ENCODE assay signal across 37 cellular contexts in the genomic region with DNA sequence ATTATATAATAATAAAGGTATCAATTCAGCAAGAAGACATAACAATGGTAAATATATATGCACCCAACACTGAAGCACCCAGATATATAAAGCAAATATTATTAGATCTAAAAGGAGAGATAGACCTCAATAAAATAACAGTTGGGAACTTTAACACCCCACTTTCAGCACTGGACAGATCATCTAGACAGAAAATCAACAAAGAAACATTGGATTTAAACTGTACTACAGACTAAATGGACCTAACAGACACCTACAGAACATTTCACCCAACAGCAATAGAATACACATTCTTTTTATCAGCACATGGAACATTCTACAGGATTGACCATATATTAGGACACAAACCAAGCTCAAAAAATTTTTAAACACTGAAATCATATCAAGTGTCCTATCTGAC.
"Had no signal": no experiment of that assay in that cellular context is flagged by ENCODE, and none has a peak within 500 bp of the region (broad histone marks: within the 10 kb centered on the region; RNA-seq: fewer than 3 reads in every experiment).

No MANE protein-coding gene starts in this region.

- H3K4me3 ChIP-seq: ascending aorta, cardiac muscle cell had no signal

- DNase-seq: activated B cell treated with CpG ODN at 0.5 μM for 24 hours; activated CD4-positive, alpha-beta memory T cell treated with anti-CD3 and anti-CD28 coated beads for 36 hours; activated CD4-positive, alpha-beta T cell treated with anti-CD3 and anti-CD28 coated beads for 4 hours; activated CD4-positive, alpha-beta T cell treated with anti-CD3 and anti-CD28 coated beads, Interleukin-2, amount 10 ng/mL, durations not matched to agents 24 days and 14 days; activated CD4-positive, alpha-beta T cell treated with anti-CD3 and anti-CD28 coated beads, Interleukin-2, amount 50 U/mL, for 1 hour; activated CD4-positive, alpha-beta T cell treated with anti-CD3 and anti-CD28 coated beads, Interleukin-2, amount 50 U/mL, for 4 hours; activated CD4-positive, CD25-positive, alpha-beta regulatory T cell treated with anti-CD3 and anti-CD28 coated beads, Interleukin-2, amount 50 U/mL, for 72 hours; activated CD8-positive, alpha-beta memory T cell treated with anti-CD3 and anti-CD28 coated beads, Interleukin-2, amount 50 U/mL, for 4 hours; activated CD8-positive, alpha-beta T cell treated with anti-CD3 and anti-CD28 coated beads for 36 hours; activated effector memory CD4-positive, alpha-beta T cell treated with Interleukin-2 at 50 U/mL for 16 hours; activated gamma-delta T cell; activated naive CD4-positive, alpha-beta T cell treated with anti-CD3 and anti-CD28 coated beads, Interleukin-2, amount 10 ng/mL, durations not matched to agents 7 days and 5 days; activated naive CD4-positive, alpha-beta T cell treated with Interleukin-2 at 50 U/mL for 16 hours; activated naive CD8-positive, alpha-beta T cell treated with anti-CD3 and anti-CD28 coated beads, Interleukin-2, amount 10 ng/mL, durations not matched to agents 7 days and 5 days; activated naive CD8-positive, alpha-beta T cell treated with anti-CD3 and anti-CD28 coated beads, Interleukin-2, amount 50 U/mL, for 24 hours; activated T-cell treated with anti-CD3 and anti-CD28 coated beads for 4 hours; activated T-cell treated with anti-CD3 and anti-CD28 coated beads, Interleukin-2, amount 50 U/mL, for 1 hour; activated T-cell treated with anti-CD3 and anti-CD28 coated beads, Interleukin-2, amount 50 U/mL, for 4 hours; activated T-cell treated with anti-CD3 and anti-CD28 coated beads, Interleukin-2, amount 50 U/mL, for 72 hours; amygdala; anterior cingulate cortex; caudate nucleus; T-helper 1 cell; T-helper 2 cell; T-helper 9 cell had no signal

- H3K27ac ChIP-seq: ascending aorta, cardiac muscle cell, VCaP had no signal

- ATAC-seq: activated CD8-positive, alpha-beta T cell treated with anti-CD3 and anti-CD28 coated beads for 36 hours; activated naive CD8-positive, alpha-beta T cell treated with anti-CD3 and anti-CD28 coated beads, Interleukin-2, amount 50 U/mL, for 24 hours; activated T-cell treated with anti-CD3 and anti-CD28 coated beads, Interleukin-2, amount 50 U/mL, for 4 hours; activated T-cell treated with anti-CD3 and anti-CD28 coated beads, Interleukin-2, amount 50 U/mL, for 72 hours had no signal

- H3K4me1 Mint-ChIP-seq: activated B cell treated with CpG ODN at 0.5 μM for 24 hours; activated CD4-positive, alpha-beta T cell treated with anti-CD3 and anti-CD28 coated beads, Interleukin-2, amount 10 ng/mL, durations not matched to agents 24 days and 14 days; activated naive CD4-positive, alpha-beta T cell treated with anti-CD3 and anti-CD28 coated beads, Interleukin-2, amount 10 ng/mL, durations not matched to agents 7 days and 5 days; activated naive CD4-positive, alpha-beta T cell treated with anti-CD3 and anti-CD28 coated beads, Interleukin-2, amount 50 U/mL, for 24 hours; activated naive CD8-positive, alpha-beta T cell treated with anti-CD3 and anti-CD28 coated beads, Interleukin-2, amount 10 ng/mL, durations not matched to agents 7 days and 5 days; activated naive CD8-positive, alpha-beta T cell treated with anti-CD3 and anti-CD28 coated beads, Interleukin-2, amount 50 U/mL, for 24 hours; brain had no signal

- H3K27ac Mint-ChIP-seq: activated B cell treated with CpG ODN at 0.5 μM for 24 hours; activated CD4-positive, alpha-beta memory T cell treated with anti-CD3 and anti-CD28 coated beads for 36 hours; activated CD4-positive, alpha-beta T cell treated with anti-CD3 and anti-CD28 coated beads, Interleukin-2, amount 10 ng/mL, durations not matched to agents 24 days and 14 days; activated CD8-positive, alpha-beta T cell treated with anti-CD3 and anti-CD28 coated beads for 36 hours; activated naive CD4-positive, alpha-beta T cell treated with anti-CD3 and anti-CD28 coated beads, Interleukin-2, amount 10 ng/mL, durations not matched to agents 7 days and 5 days; activated naive CD4-positive, alpha-beta T cell treated with anti-CD3 and anti-CD28 coated beads, Interleukin-2, amount 50 U/mL, for 24 hours; activated naive CD8-positive, alpha-beta T cell; activated naive CD8-positive, alpha-beta T cell treated with anti-CD3 and anti-CD28 coated beads, Interleukin-2, amount 10 ng/mL, durations not matched to agents 7 days and 5 days; activated naive CD8-positive, alpha-beta T cell treated with anti-CD3 and anti-CD28 coated beads, Interleukin-2, amount 50 U/mL, for 24 hours; activated T-helper 1 cell treated with anti-CD3 and anti-CD28 coated beads, Interleukin-12 subunit alpha, Interleukin-12 subunit beta, Interleukin-2, Interleukin-4 antibody, amounts not matched to agents 30 ng/mL and 10 ng/mL and 1 ng/mL, durations not matched to agents 14 hours and 24 hours and 36 hours; activated T-helper 2 cell treated with anti-CD3 and anti-CD28 coated beads, Interferon-gamma antibody, Interleukin-2, Interleukin-4, amounts not matched to agents 10 μg/mL and 5 μg/mL and 100 μg/mL, durations not matched to agents 14 hours and 24 hours and 36 hours; brain; T-helper 1 cell treated with Interleukin-12 subunit alpha and Interleukin-12 subunit beta and Interleukin-4 antibody, amounts not matched to agents 30 μg/mL and 1 μg/mL, for 36 hours; T-helper 2 cell treated with Interferon-gamma antibody and Interleukin-4, amounts not matched to agents 5 μg/mL and 100 μg/mL, for 36 hours had no signal

- H3K27me3 ChIP-seq: ascending aorta, cardiac muscle cell had no signal

- FAIRE-seq: bronchial epithelial cell, TTC549 had no signal

- H3K4me3 Mint-ChIP-seq: activated B cell treated with CpG ODN at 0.5 μM for 24 hours; activated CD4-positive, alpha-beta memory T cell treated with anti-CD3 and anti-CD28 coated beads for 36 hours; activated CD4-positive, alpha-beta T cell treated with anti-CD3 and anti-CD28 coated beads, Interleukin-2, amount 10 ng/mL, durations not matched to agents 24 days and 14 days; activated CD8-positive, alpha-beta T cell treated with anti-CD3 and anti-CD28 coated beads for 36 hours; activated naive CD4-positive, alpha-beta T cell treated with anti-CD3 and anti-CD28 coated beads, Interleukin-2, amount 10 ng/mL, durations not matched to agents 7 days and 5 days; activated naive CD4-positive, alpha-beta T cell treated with anti-CD3 and anti-CD28 coated beads, Interleukin-2, amount 50 U/mL, for 24 hours; activated naive CD8-positive, alpha-beta T cell; activated naive CD8-positive, alpha-beta T cell treated with anti-CD3 and anti-CD28 coated beads, Interleukin-2, amount 10 ng/mL, durations not matched to agents 7 days and 5 days; activated naive CD8-positive, alpha-beta T cell treated with anti-CD3 and anti-CD28 coated beads, Interleukin-2, amount 50 U/mL, for 24 hours; activated T-cell treated with anti-CD3 and anti-CD28 coated beads, Interleukin-2, amount 50 U/mL, for 4 hours; activated T-cell treated with anti-CD3 and anti-CD28 coated beads, Interleukin-2, amount 50 U/mL, for 72 hours; activated T-helper 1 cell treated with anti-CD3 and anti-CD28 coated beads, Interleukin-12 subunit alpha, Interleukin-12 subunit beta, Interleukin-2, Interleukin-4 antibody, amounts not matched to agents 30 ng/mL and 10 ng/mL and 1 ng/mL, durations not matched to agents 14 hours and 24 hours and 36 hours; brain; T-helper 1 cell treated with Interleukin-12 subunit alpha and Interleukin-12 subunit beta and Interleukin-4 antibody, amounts not matched to agents 30 μg/mL and 1 μg/mL, for 36 hours; T-helper 2 cell treated with Interferon-gamma antibody and Interleukin-4, amounts not matched to agents 5 μg/mL and 100 μg/mL, for 36 hours had no signal

- H3K4me1 ChIP-seq: ascending aorta had no signal

- H3K27me3 Mint-ChIP-seq: activated B cell treated with CpG ODN at 0.5 μM for 24 hours; activated CD4-positive, alpha-beta memory T cell treated with anti-CD3 and anti-CD28 coated beads for 36 hours; activated CD4-positive, alpha-beta T cell treated with anti-CD3 and anti-CD28 coated beads, Interleukin-2, amount 10 ng/mL, durations not matched to agents 24 days and 14 days; activated CD8-positive, alpha-beta T cell treated with anti-CD3 and anti-CD28 coated beads for 36 hours; activated naive CD4-positive, alpha-beta T cell treated with anti-CD3 and anti-CD28 coated beads, Interleukin-2, amount 10 ng/mL, durations not matched to agents 7 days and 5 days; activated naive CD8-positive, alpha-beta T cell; activated naive CD8-positive, alpha-beta T cell treated with anti-CD3 and anti-CD28 coated beads, Interleukin-2, amount 50 U/mL, for 24 hours; brain had no signal
